Comparison of ENCODE assay signal across 1 cellular context in genomic region chr16:20410153-20410723, GRCh38.
TF ChIP-seq lines count a peak whose summit lies in the region.

No MANE protein-coding gene starts in this region.

TF ChIP-seq in HepG2, 621 proteins besides CTCF, POLR2A, EP300 and RAD21 (continued from another document and continues in another):
- TF ChIP-seq BRD4 (CRISPR knock-in tag; IDR thresholded peaks at IDR 0.05) (no peak), ZNF772 (CRISPR knock-in tag; IDR thresholded peaks at IDR 0.05) (no peak), SMYD3 (CRISPR knock-in tag; IDR thresholded peaks at IDR 0.05) (no peak), STAT6 (CRISPR knock-in tag; IDR thresholded peaks at IDR 0.05; ENCODE audit: borderline replicate concordance) (no peak), ZNF414 (CRISPR knock-in tag; IDR thresholded peaks at IDR 0.05) (0 out of 2 replicates have a peak, but pooled peaks have one; percentile 6), TBX2 (CRISPR knock-in tag; IDR thresholded peaks at IDR 0.05; ENCODE audit: borderline replicate concordance) (no peak), CBFB (CRISPR knock-in tag; IDR thresholded peaks at IDR 0.05) (no peak), U2AF1 (optimal IDR thresholded peaks at IDR 0.05; ENCODE audit: low read depth, low read length) (no peak), MTA3 (CRISPR knock-in tag; IDR thresholded peaks at IDR 0.05) (no peak), FOSL2 (CRISPR knock-in tag; IDR thresholded peaks at IDR 0.05) (peak; percentile 16; the same call in 1 of the 2 replicates), HES4 (CRISPR knock-in tag; IDR thresholded peaks at IDR 0.05; ENCODE audit: borderline replicate concordance) (no peak), ZNF382 (CRISPR knock-in tag; IDR thresholded peaks at IDR 0.05; ENCODE audit: borderline replicate concordance) (no peak), ZNF580 (CRISPR knock-in tag; IDR thresholded peaks at IDR 0.05; ENCODE audit: borderline replicate concordance, low read depth) (no peak), TARDBP (CRISPR knock-in tag; IDR thresholded peaks at IDR 0.05) (0 out of 2 replicates have a peak, but pooled peaks have one; percentile 33), ADNP (CRISPR knock-in tag; IDR thresholded peaks at IDR 0.05) (0 out of 2 replicates have a peak, but pooled peaks have one; percentile 58), ZNF143 (CRISPR knock-in tag; IDR thresholded peaks at IDR 0.05) (no peak), KAT8 (CRISPR knock-in tag; IDR thresholded peaks at IDR 0.05) (0 out of 2 replicates have a peak, but pooled peaks have one; percentile 13), ZNF775 (CRISPR knock-in tag; IDR thresholded peaks at IDR 0.05; ENCODE audit: borderline replicate concordance) (no peak), ZSCAN22 (CRISPR knock-in tag; IDR thresholded peaks at IDR 0.05) (no peak), ZFP36L2 (CRISPR knock-in tag; IDR thresholded peaks at IDR 0.05) (no peak), PLSCR1 (CRISPR knock-in tag; IDR thresholded peaks at IDR 0.05; ENCODE audit: borderline replicate concordance) (no peak), FOXK1 (CRISPR knock-in tag; IDR thresholded peaks at IDR 0.05; ENCODE audit: borderline replicate concordance, low read depth) (no peak), RFXANK (CRISPR knock-in tag; IDR thresholded peaks at IDR 0.05) (no peak), PHF20 (CRISPR knock-in tag; IDR thresholded peaks at IDR 0.05) (peak; percentile 57; the same call in 1 of the 2 replicates), BRCA1 (CRISPR knock-in tag; IDR thresholded peaks at IDR 0.05) (no peak), GLI4 (CRISPR knock-in tag; IDR thresholded peaks at IDR 0.05; ENCODE audit: borderline replicate concordance) (no peak), TFE3 (CRISPR knock-in tag; IDR thresholded peaks at IDR 0.05) (no peak), ZSCAN21 (CRISPR knock-in tag; IDR thresholded peaks at IDR 0.05; ENCODE audit: borderline replicate concordance) (no peak), AKNA (CRISPR knock-in tag; IDR thresholded peaks at IDR 0.05; ENCODE audit: borderline replicate concordance) (no peak), TSC22D2 (CRISPR knock-in tag; IDR thresholded peaks at IDR 0.05; ENCODE audit: borderline replicate concordance) (no peak), RBFOX2 (IDR thresholded peaks at IDR 0.05; ENCODE audit: low read depth, low read length) (peak; percentile 45), ZNF770 (CRISPR knock-in tag; IDR thresholded peaks at IDR 0.05) (peak; percentile 84), MIXL1 (CRISPR knock-in tag; IDR thresholded peaks at IDR 0.05) (no peak), HNF1B (CRISPR knock-in tag; IDR thresholded peaks at IDR 0.05) (no peak), MIER2 (CRISPR knock-in tag; IDR thresholded peaks at IDR 0.05) (no peak), PHF8 (CRISPR knock-in tag; IDR thresholded peaks at IDR 0.05) (no peak), ZNF121 (CRISPR knock-in tag; IDR thresholded peaks at IDR 0.05) (peak; percentile 88), STAT5B (CRISPR knock-in tag; IDR thresholded peaks at IDR 0.05) (no peak), CREBL2 (CRISPR knock-in tag; IDR thresholded peaks at IDR 0.05; ENCODE audit: borderline replicate concordance) (no peak), HOXA5 (CRISPR knock-in tag; IDR thresholded peaks at IDR 0.05) (no peak), ZNF12 (CRISPR knock-in tag; IDR thresholded peaks at IDR 0.05) (no peak), ZNF891 (CRISPR knock-in tag; IDR thresholded peaks at IDR 0.05) (no peak), ZNF484 (CRISPR knock-in tag; IDR thresholded peaks at IDR 0.05; ENCODE audit: borderline replicate concordance, low read depth) (no peak), KAT7 (CRISPR knock-in tag; IDR thresholded peaks at IDR 0.05; ENCODE audit: borderline replicate concordance) (no peak), KDM6A (CRISPR knock-in tag; IDR thresholded peaks at IDR 0.05; ENCODE audit: low read depth) (no peak), ZNF768 (CRISPR knock-in tag; IDR thresholded peaks at IDR 0.05) (no peak), NFE2L2 (IDR thresholded peaks at IDR 0.05; ENCODE audit: low read length) (no peak), ZNF510 (CRISPR knock-in tag; IDR thresholded peaks at IDR 0.05; ENCODE audit: low read depth) (no peak), ZNF33B (CRISPR knock-in tag; IDR thresholded peaks at IDR 0.05) (no peak), ZNF737 (CRISPR knock-in tag; IDR thresholded peaks at IDR 0.05; ENCODE audit: borderline replicate concordance) (no peak), GPBP1L1 (CRISPR knock-in tag; IDR thresholded peaks at IDR 0.05) (no peak), ZNF513 (CRISPR knock-in tag; conservative IDR thresholded peaks at IDR 0.05) (no peak), NBN (conservative IDR thresholded peaks at IDR 0.05) (no peak), SNAPC2 (CRISPR knock-in tag; IDR thresholded peaks at IDR 0.05) (0 out of 2 replicates have a peak, but pooled peaks have one; percentile 38)
